Comparison of ENCODE assay signal across 10 cellular contexts in genomic region chr9:125343518-125344284, GRCh38.
DNase-seq lines count a peak whose midpoint lies in the region; ATAC-seq and TF ChIP-seq lines count a peak whose summit lies in the region.
"Had no signal": no experiment of that assay in that cellular context is flagged by ENCODE, and none has a peak within 500 bp of the region (broad histone marks: within the 10 kb centered on the region; RNA-seq: fewer than 3 reads in every experiment).

No MANE protein-coding gene starts in this region.

- in situ Hi-C loops in Panc1 (cut with HindIII; ENCODE audit: low pct_unique_long_range_greater_than_20kb, low sequenced_read_pairs): no loop called here

- no peak overlapping the region for H3K4me3 ChIP-seq in Panc1 (ENCODE audit: low read depth in 2 of 2, low read length in 2 of 2)
- H3K4me3 ChIP-seq in skeletal muscle cell (ENCODE audit: low read depth, low read length): no peak overlapping the region
- H3K4me3 ChIP-seq in dorsolateral prefrontal cortex: no peak overlapping the region

- H3K9me3 ChIP-seq in Panc1 (ENCODE audit: control insufficient read depth, insufficient read depth, low read depth, low read length): no peaks in the 10 kb centered on the region

- TF ChIP-seq CTCF in Panc1 (IDR thresholded peaks at IDR 0.05) (no peak), dorsolateral prefrontal cortex (IDR thresholded peaks at IDR 0.05 in 54 of 56, conservative IDR thresholded peaks at IDR 0.05 in 2 of 56; ENCODE audit: low read depth in 1 of 56, partially characterized antibody in 56 of 56) (no peak)

- ATAC-seq in Panc1 (peak; percentile 68; the same call in 1 of the 2 replicates), left colon (no peak), GM19452 (IDR thresholded peaks at IDR 0.05; ENCODE audit: unreplicated experiment) (no peak)

- intact Hi-C loops in Panc1 (cut with micrococcal nuclease; ENCODE audit: unreplicated experiment) (no loop called here), left colon (cut with DNase I, micrococcal nuclease) (no loop called here), dorsolateral prefrontal cortex (cut with DNase I) (no loop called here)

- H3K27ac ChIP-seq in Panc1 (ENCODE audit: low read length) (no peak overlapping the region), dorsolateral prefrontal cortex (no peak overlapping the region)
- H3K27ac ChIP-seq: HL-60 had no signal

- CTCF ChIA-PET in HEK293T (lab: Yijun Ruan, JAX) (no interaction called here), Panc1 (lab: Charles Lee) (interaction anchor here (0.6 to 1.0 kb wide), 2 partner anchors 18 kb away, joined by 3 to 6 read pairs; no protein-coding TSS in a partner anchor)

- H3K27me3 ChIP-seq in Panc1 (ENCODE audit: control insufficient read depth, insufficient read depth, low read length) (no peaks in the 10 kb centered on the region), dorsolateral prefrontal cortex (no peaks in the 10 kb centered on the region)

- peak; percentile 32 for DNase-seq in HEK293T (ENCODE audit: extremely low spot score)
- no peak for DNase-seq in Panc1 (ENCODE audit: low read depth, low spot score)
- DNase-seq in globus pallidus (ENCODE audit: low spot score): peak; percentile 3
- DNase-seq in skeletal muscle cell (ENCODE audit: low read depth): peak; percentile 13
- DNase-seq in left colon: no peak
- DNase-seq in stimulated activated CD4-positive, alpha-beta T cell treated with anti-CD3 and anti-CD28 coated beads, Interleukin-15, amount 100 ng/mL, for 24 hours: no peak
- no peak for DNase-seq in dorsolateral prefrontal cortex
- DNase-seq: activated naive CD4-positive, alpha-beta T cell treated with anti-CD3 and anti-CD28 coated beads, Interleukin-2, amount 10 ng/mL, durations not matched to agents 7 days and 5 days had no signal

- H3K36me3 ChIP-seq in Panc1 (ENCODE audit: control insufficient read depth, insufficient read depth, low read length): peaks cover 5% of the 10 kb centered on the region; the same call in 1 of the 2 replicates

- POLR2A ChIA-PET in HEK293T (lab: Yijun Ruan, JAX): no interaction called here
- POLR2A ChIA-PET in Panc1 (lab: Charles Lee): no interaction called here

- no TSS peak for BruUV-seq in Panc1 (replicated peaks; lab: Mats Ljungman, UMichigan)

- peaks cover 7% of the 10 kb centered on the region; the same call in 1 of the 2 replicates for H3K4me1 ChIP-seq in Panc1 (ENCODE audit: control insufficient read depth, insufficient read depth, low read length)

TF ChIP-seq in HEK293T, 16 proteins besides CTCF, POLR2A, EP300 and RAD21:
- TF ChIP-seq SUZ12 (IDR thresholded peaks at IDR 0.05) (no peak), LEF1 (IDR thresholded peaks at IDR 0.05; ENCODE audit: borderline replicate concordance) (no peak), NFRKB (IDR thresholded peaks at IDR 0.05) (no peak), HDGF (IDR thresholded peaks at IDR 0.05; ENCODE audit: borderline replicate concordance) (no peak), ELF4 (IDR thresholded peaks at IDR 0.05) (no peak), L3MBTL2 (conservative IDR thresholded peaks at IDR 0.05) (no peak), SP1 (IDR thresholded peaks at IDR 0.05) (no peak), PKNOX1 (IDR thresholded peaks at IDR 0.05) (no peak), BHLHE40 (IDR thresholded peaks at IDR 0.05; ENCODE audit: borderline replicate concordance) (no peak), CTBP1 (IDR thresholded peaks at IDR 0.05; ENCODE audit: borderline replicate concordance) (no peak), ZNF384 (IDR thresholded peaks at IDR 0.05) (no peak), FOXA1 (IDR thresholded peaks at IDR 0.05) (no peak), ARNT (IDR thresholded peaks at IDR 0.05) (no peak)

Comparison
In these comparisons a context has a peak if more than half of its experiments do, and no peak if none do; other contexts are left out.
1. DNase-seq: peak in HEK293T (single experiment), globus pallidus (single experiment) and skeletal muscle cell (single experiment); none in Panc1 (single experiment), left colon (0 of 2), stimulated activated CD4-positive, alpha-beta T cell treated with anti-CD3 and anti-CD28 coated beads, Interleukin-15, amount 100 ng/mL, for 24 hours (single experiment) and dorsolateral prefrontal cortex (0 of 10).